ENCODE assay signal across 18 cellular contexts in genomic region chr4:139575072-139575471, GRCh38. TPM values are rescaled to one million over a fixed set of nuclear protein-coding genes. Genes with fewer than 3 reads are reported as not detected.
DNase-seq lines count a peak whose midpoint lies in the region; ATAC-seq and TF ChIP-seq lines count a peak whose summit lies in the region.
"Had no signal": no experiment of that assay in that cellular context is flagged by ENCODE, and none has a peak within 500 bp of the region (broad histone marks: within the 10 kb centered on the region; RNA-seq: fewer than 3 reads in every experiment).

No MANE protein-coding gene starts in this region.

- H3K4me3 ChIP-seq in A673 (ENCODE audit: low read depth, low read length, poor library complexity, severe bottlenecking), result no peak overlapping the region
- peak overlapping the region; percentile 37 for H3K4me3 ChIP-seq in SK-N-MC
- no peak overlapping the region for H3K4me3 ChIP-seq in BE2C (ENCODE audit: low read depth, low read length)
- H3K4me3 ChIP-seq: GM23338 had no signal

- CTCF ChIA-PET in A673 (lab: Charles Lee), result no interaction called here

- no peak overlapping the region for H3K4me3 Mint-ChIP-seq in naive thymus-derived CD8-positive, alpha-beta T cell
- H3K4me3 Mint-ChIP-seq: CD4-positive, alpha-beta T cell; GM23338 had no signal

- H3K27me3 Mint-ChIP-seq in naive thymus-derived CD8-positive, alpha-beta T cell, result no peaks in the 10 kb centered on the region
- H3K27me3 Mint-ChIP-seq: CD4-positive, alpha-beta T cell had no signal

- H3K36me3 ChIP-seq in A673 (ENCODE audit: insufficient read depth, low read length, poor library complexity, severe bottlenecking) (no peaks in the 10 kb centered on the region), SK-N-MC (ENCODE audit: insufficient read depth, low read length) (no peaks in the 10 kb centered on the region), BE2C (no peaks in the 10 kb centered on the region)

- H3K9me3 ChIP-seq in A673 (ENCODE audit: low read depth, low read length, poor library complexity, severe bottlenecking) (no peaks in the 10 kb centered on the region), SK-N-MC (ENCODE audit: low read depth, low read length) (no peaks in the 10 kb centered on the region), BE2C (0 out of 2 replicates have a peak, but pooled peaks cover 3% of the 10 kb centered on the region)

- POLR2A ChIA-PET in A673 (lab: Charles Lee; ENCODE audit: low non-redundant PET), result interaction anchor here (0.7 kb wide), 1 partner anchor 18 kb away, joined by 3 read pairs; no protein-coding TSS in a partner anchor
- POLR2A ChIA-PET in naive thymus-derived CD8-positive, alpha-beta T cell (lab: Charles Lee), result no interaction called here

- DNase-seq in A673 (ENCODE audit: low spot score), result no peak
- DNase-seq in NCI-H187 treated with DMSO at 0.1 percent for 48 hours (lab: John Stamatoyannopoulos, UW), result peak; percentile 42
- DNase-seq in SK-N-MC (ENCODE audit: low read depth, low spot score), result no peak
- DNase-seq in mesenteric fat pad (ENCODE audit: low spot score), result peak; percentile 3
- DNase-seq in BE2C, result no peak
- DNase-seq in naive thymus-derived CD8-positive, alpha-beta T cell, result no peak
- no peak for DNase-seq in NCI-H128 (lab: John Stamatoyannopoulos, UW; ENCODE audit: unreplicated experiment)
- DNase-seq in NCI-H345 treated with DMSO at 0.1 percent for 48 hours (lab: John Stamatoyannopoulos, UW; ENCODE audit: unreplicated experiment), result no peak
- DNase-seq: 8988T; ACHN; C1 segment of cervical spinal cord; Calu3; CD4-positive, alpha-beta T cell; DMS 273 treated with DMSO at 0.1 percent for 48 hours; EL; H7; IMR-90 had no signal

- H3K27me3 ChIP-seq in A673 (replicated peaks; ENCODE audit: insufficient read depth, low read depth, low read length, poor library complexity) (no peaks in the 10 kb centered on the region), BE2C (no peaks in the 10 kb centered on the region)

- H3K36me3 Mint-ChIP-seq in naive thymus-derived CD8-positive, alpha-beta T cell, result no peaks in the 10 kb centered on the region

- H3K27ac Mint-ChIP-seq in naive thymus-derived CD8-positive, alpha-beta T cell, result peak overlapping the region in 1 of 10 donors; percentile 74
- H3K27ac Mint-ChIP-seq: CD4-positive, alpha-beta T cell; GM23338 had no signal

- peaks cover 28% of the 10 kb centered on the region for H3K4me1 ChIP-seq in A673 (ENCODE audit: insufficient read depth, low read length, poor library complexity, severe bottlenecking)
- no peaks in the 10 kb centered on the region for H3K4me1 ChIP-seq in BE2C

- H3K27ac ChIP-seq in A673 (ENCODE audit: low read depth, low read length, poor library complexity, severe bottlenecking) (peak overlapping the region; percentile 53), SK-N-MC (peak overlapping the region; percentile 99)

- peak overlapping the region; percentile 27 for H3K9ac ChIP-seq in SK-N-MC (ENCODE audit: insufficient read length)

- no peak for ATAC-seq in naive thymus-derived CD8-positive, alpha-beta T cell
- ATAC-seq: GM23338 had no signal

- no peaks in the 10 kb centered on the region for H3K9me3 Mint-ChIP-seq in naive thymus-derived CD8-positive, alpha-beta T cell
- H3K9me3 Mint-ChIP-seq: CD4-positive, alpha-beta T cell; GM23338 had no signal

- intact Hi-C loops in A673 (cut with micrococcal nuclease; ENCODE audit: unreplicated experiment), result no loop called here

- BruUV-seq in A673 (replicated peaks; lab: Mats Ljungman, UMichigan), result no TSS peak

- TF ChIP-seq CTCF in A673 (conservative IDR thresholded peaks at IDR 0.05; ENCODE audit: low read depth, low read length) (no peak), BE2C (IDR thresholded peaks at IDR 0.05; ENCODE audit: low read depth, low read length) (no peak)

- H3K4me1 Mint-ChIP-seq in naive thymus-derived CD8-positive, alpha-beta T cell, result peaks cover 0 to 6% (median under 1%) of the 10 kb centered on the region in 4 donors

RNA-seq across cellular contexts. Expression of gene SETD7, which starts 19.1 kb away (rescaled TPM):
- 52.8 and 54.6 TPM in 2 replicates for total RNA-seq in A673 (2021)
- 81.0 TPM for total RNA-seq in mesenteric fat pad
- 23.2 TPM for polyA plus RNA-seq in BE2C (2012; ENCODE audit: insufficient read depth, insufficient read length, low read depth)
- 1 to 10 TPM; 2.3 to 2.7 TPM for total RNA-seq in naive thymus-derived CD8-positive, alpha-beta T cell
- polyA plus RNA-seq in naive thymus-derived CD8-positive, alpha-beta T cell, result under 1 TPM; 0.09 to 0.36 (median 0.32) TPM

Comparison
In these comparisons a context has a peak if more than half of its experiments do, and no peak if none do; other contexts are left out.
1. DNase-seq: peak in NCI-H187 treated with DMSO at 0.1 percent for 48 hours (single experiment) and mesenteric fat pad (single experiment); none in A673 (single experiment), SK-N-MC (single experiment), BE2C (single experiment), naive thymus-derived CD8-positive, alpha-beta T cell (0 of 10), NCI-H128 (single experiment) and NCI-H345 treated with DMSO at 0.1 percent for 48 hours (single experiment).
2. RNA of gene SETD7, which starts 19.1 kb away (total RNA-seq): 81.0 TPM in mesenteric fat pad (single experiment) and 52.8 to 54.6 TPM in A673; 2.3 to 2.7 TPM in naive thymus-derived CD8-positive, alpha-beta T cell; every median in the first group is over 10 times any median in the second.